1 cellular context compared by ENCODE assay signal in the genomic region with DNA sequence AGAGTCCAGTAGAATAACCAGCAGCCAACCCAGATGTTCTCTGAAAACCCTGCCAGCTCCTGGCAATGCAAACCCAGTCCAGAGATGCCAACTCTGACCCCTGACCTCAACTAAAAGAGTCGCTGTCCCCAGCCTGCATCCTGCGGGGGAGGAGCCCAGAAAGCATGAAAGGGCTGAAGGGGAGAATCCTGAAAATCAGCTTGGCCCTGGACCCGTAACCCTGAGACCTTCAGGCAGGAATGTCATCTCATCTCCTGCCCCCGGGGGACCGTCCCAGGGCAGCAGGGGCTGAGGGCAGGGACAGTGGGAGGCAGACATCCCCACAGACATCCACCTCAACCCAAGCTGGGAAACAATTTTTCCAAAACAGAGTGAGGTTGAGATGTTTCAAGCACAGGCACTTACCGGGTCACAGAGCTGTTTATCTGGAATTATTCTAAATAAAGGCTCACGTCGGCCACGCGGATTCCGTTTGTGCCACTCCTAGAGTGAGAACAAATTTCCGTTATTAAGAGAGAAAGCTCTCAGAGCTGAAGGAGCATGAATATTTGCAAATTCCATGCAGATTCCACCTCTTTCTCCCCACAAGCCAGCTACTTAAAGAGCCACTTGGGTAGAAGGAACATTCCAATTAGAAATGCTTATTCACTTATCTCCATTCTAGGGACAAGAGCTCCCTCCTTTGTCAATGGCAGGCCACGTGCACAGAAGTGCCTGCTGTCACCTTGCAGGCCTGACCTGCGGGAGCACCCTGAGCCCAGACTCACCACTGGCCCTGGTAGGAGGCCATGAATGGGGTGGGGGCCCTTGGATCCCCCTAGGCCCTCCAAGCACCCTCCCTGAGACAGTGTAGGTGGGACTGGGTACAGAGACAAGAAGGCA.
A peak's percentile ranks its signal among the peaks of the same experiment; 100 is the strongest.
TF ChIP-seq lines count a peak whose summit lies in the region.

No MANE protein-coding gene starts in this region.

TF ChIP-seq in neural cell, 6 proteins besides CTCF, POLR2A, EP300 and RAD21 (continued from another document):
- peak; percentile 68 for TF ChIP-seq SMC3 (conservative IDR thresholded peaks at IDR 0.05; ENCODE audit: poor library complexity)
